Comparison of ENCODE assay signal across 17 cellular contexts in genomic region chr11:17590463-17590862, GRCh38. TPM values are rescaled to one million over a fixed set of nuclear protein-coding genes. Genes with fewer than 3 reads are reported as not detected.
DNase-seq lines count a peak whose midpoint lies in the region; ATAC-seq and TF ChIP-seq lines count a peak whose summit lies in the region.
"Had no signal": no experiment of that assay in that cellular context is flagged by ENCODE, and none has a peak within 500 bp of the region (broad histone marks: within the 10 kb centered on the region; RNA-seq: fewer than 3 reads in every experiment).

No MANE protein-coding gene starts in this region.

- no peak overlapping the region for H3K23ac ChIP-seq in IMR-90 (ENCODE audit: low read depth, low read length)

- no peak overlapping the region for H2AK5ac ChIP-seq in IMR-90 (ENCODE audit: low read depth, low read length)

- no peak overlapping the region for H3K18ac ChIP-seq in IMR-90 (ENCODE audit: low read depth, low read length)

- DNase-seq in IMR-90 (no peak), activated B cell treated with CpG ODN at 0.5 μM for 24 hours (peak; percentile 4), left lobe of liver (ENCODE audit: low spot score) (peak; percentile 18), DMS153 treated with DMSO at 0.1 percent for 48 hours (lab: John Stamatoyannopoulos, UW; ENCODE audit: unreplicated experiment) (no peak), KG1 (lab: John Stamatoyannopoulos, UW) (no peak), NCI-H510A (lab: John Stamatoyannopoulos, UW) (no peak)
- DNase-seq: BE2C; CD8-positive, alpha-beta T cell; COR-L47; DMS153; DND-41; GDM1 had no signal

- no peaks in the 10 kb centered on the region for H4K20me1 ChIP-seq in IMR-90 (ENCODE audit: insufficient read depth, low read length)

- H4K8ac ChIP-seq in IMR-90 (ENCODE audit: low read depth in 2 of 2, low read length in 2 of 2) = no peak overlapping the region

- no peak overlapping the region for H2BK20ac ChIP-seq in IMR-90 (ENCODE audit: low read depth, low read length)

- no peaks in the 10 kb centered on the region for H3K4me1 ChIP-seq in IMR-90 (ENCODE audit: control insufficient read depth, insufficient read depth, low read length)
- H3K4me1 ChIP-seq: A549, BE2C had no signal

- no peak overlapping the region for H4K91ac ChIP-seq in IMR-90 (ENCODE audit: insufficient read depth, low read depth, low read length)

- TF ChIP-seq POLR2A in IMR-90 (IDR thresholded peaks at IDR 0.05; ENCODE audit: low read depth, low read length) = no peak

- H2BK15ac ChIP-seq in IMR-90 (ENCODE audit: low read depth, low read length) = no peak overlapping the region

- no peak overlapping the region for H3K4ac ChIP-seq in IMR-90 (ENCODE audit: low read depth, low read length)

- peaks cover 4% of the 10 kb centered on the region for H3K27me3 Mint-ChIP-seq in activated B cell treated with CpG ODN at 0.5 μM for 24 hours

- no peak for ATAC-seq in IMR-90 (ENCODE audit: low read depth)
- no peak for ATAC-seq in activated B cell treated with CpG ODN at 0.5 μM for 24 hours (ENCODE audit: low read depth)
- no peak for ATAC-seq in left lobe of liver
- ATAC-seq: A549; CD8-positive, alpha-beta T cell; HCT116 had no signal

- H3K36me3 Mint-ChIP-seq in activated B cell treated with CpG ODN at 0.5 μM for 24 hours (ENCODE audit: low read depth) = no peaks in the 10 kb centered on the region
- H3K36me3 Mint-ChIP-seq: CD8-positive, alpha-beta T cell had no signal

- H2AK9ac ChIP-seq in IMR-90 (replicated peaks; ENCODE audit: low read depth, low read length, poor library complexity) = no peak overlapping the region

- no peak overlapping the region for H3K56ac ChIP-seq in IMR-90 (ENCODE audit: extremely low read depth, insufficient read depth, low read length)

- CTCF ChIA-PET in IMR-90 (lab: Yijun Ruan, JAX) (no interaction called here), activated B cell treated with CpG ODN at 0.5 μM for 24 hours (lab: Charles Lee) (no interaction called here)

- no peak overlapping the region for H3K9ac ChIP-seq in IMR-90 (ENCODE audit: low read depth, low read length)

- H3K4me3 ChIP-seq in IMR-90 (ENCODE audit: insufficient read depth, low read depth, low read length) = no peak overlapping the region
- H3K4me3 ChIP-seq: A549 had no signal

- no peak overlapping the region for H2BK120ac ChIP-seq in IMR-90 (ENCODE audit: low read depth, low read length)

- H3K27ac Mint-ChIP-seq in activated B cell treated with CpG ODN at 0.5 μM for 24 hours = no peak overlapping the region
- H3K27ac Mint-ChIP-seq: CD8-positive, alpha-beta T cell had no signal

- no peak overlapping the region for H3K27ac ChIP-seq in IMR-90 (ENCODE audit: insufficient read depth, low read length)
- H3K27ac ChIP-seq: A549, C4-2B had no signal

- no peaks in the 10 kb centered on the region for H3K9me3 Mint-ChIP-seq in activated B cell treated with CpG ODN at 0.5 μM for 24 hours
- H3K9me3 Mint-ChIP-seq: CD8-positive, alpha-beta T cell had no signal

- no peak overlapping the region for H2BK5ac ChIP-seq in IMR-90 (ENCODE audit: low read depth, low read length, poor library complexity, severe bottlenecking)

- no peaks in the 10 kb centered on the region for H3K4me1 Mint-ChIP-seq in activated B cell treated with CpG ODN at 0.5 μM for 24 hours

- TF ChIP-seq CTCF in IMR-90 (conservative IDR thresholded peaks at IDR 0.05; ENCODE audit: low read depth, low read length) = no peak
- no peak for TF ChIP-seq CTCF in activated B cell treated with CpG ODN at 0.5 μM for 24 hours (IDR thresholded peaks at IDR 0.05)

- no peaks in the 10 kb centered on the region for H3K9me3 ChIP-seq in IMR-90 (ENCODE audit: control insufficient read depth, insufficient read depth, low read length)
- H3K9me3 ChIP-seq: A549, BE2C had no signal

- WGBS in IMR-90 (ENCODE audit: extremely low coverage in 2 of 2, insufficient read length in 1 of 2), 2 experiments = 84% methylated on average over 7 of the region's 7 CpGs; no CpG with 5 or more reads in 1 of the 2 experiments

- in situ Hi-C loops in IMR-90 (cut with MboI; ENCODE audit: low sequenced_read_pairs) = no loop called here

- H3K4me3 Mint-ChIP-seq in activated B cell treated with CpG ODN at 0.5 μM for 24 hours = no peak overlapping the region
- H3K4me3 Mint-ChIP-seq: CD8-positive, alpha-beta T cell had no signal

- H3K79me1 ChIP-seq in IMR-90 (ENCODE audit: low read depth in 1 of 2, low read length in 2 of 2) = no peaks in the 10 kb centered on the region

- H2AFZ ChIP-seq in IMR-90 (replicated peaks; ENCODE audit: low read length, poor library complexity) = peak overlapping the region; percentile 9

- no peak overlapping the region for H4K5ac ChIP-seq in IMR-90 (ENCODE audit: low read depth, low read length)

- BruUV-seq in IMR-90 (replicated peaks; lab: Mats Ljungman, UMichigan) = no TSS peak

- H3K9me1 ChIP-seq in IMR-90 (ENCODE audit: insufficient read depth, low read length) = no peaks in the 10 kb centered on the region

- no peaks in the 10 kb centered on the region for H3K36me3 ChIP-seq in IMR-90 (ENCODE audit: control insufficient read depth, insufficient read depth, low read length)
- H3K36me3 ChIP-seq: BE2C had no signal

- H3K4me2 ChIP-seq in IMR-90 (ENCODE audit: low read depth, low read length) = no peak overlapping the region
- H3K4me2 ChIP-seq: A549 had no signal

- dilution Hi-C loops in IMR-90 (cut with HindIII; ENCODE audit: low sequenced_read_pairs, unreplicated experiment) = loop anchor here (10.0 kb wide), 1 partner anchor 394 kb away; no protein-coding TSS in a partner anchor

- intact Hi-C loops in IMR-90 (cut with micrococcal nuclease) (no loop called here), activated B cell treated with CpG ODN at 0.5 μM for 24 hours (cut with micrococcal nuclease) (no loop called here)

- TF ChIP-seq RAD21 in IMR-90 (IDR thresholded peaks at IDR 0.05; ENCODE audit: low read length) = no peak

- peaks cover 3% of the 10 kb centered on the region for H3K27me3 ChIP-seq in IMR-90 (ENCODE audit: control insufficient read depth, insufficient read depth, low read length)
- H3K27me3 ChIP-seq: BE2C had no signal

- H3K14ac ChIP-seq in IMR-90 (replicated peaks; ENCODE audit: low read depth, low read length) = no peak overlapping the region

- POLR2A ChIA-PET in IMR-90 (lab: Charles Lee; ENCODE audit: unreplicated experiment) (no interaction called here), activated B cell treated with CpG ODN at 0.5 μM for 24 hours (lab: Charles Lee) (no interaction called here)

TF ChIP-seq in IMR-90, 13 proteins besides CTCF, POLR2A, EP300 and RAD21:
- TF ChIP-seq MAFK (IDR thresholded peaks at IDR 0.05; ENCODE audit: low read depth, low read length) = no peak
- no peak for TF ChIP-seq CEBPB (IDR thresholded peaks at IDR 0.05; ENCODE audit: low read depth, low read length)
- no peak for TF ChIP-seq BHLHE40 (IDR thresholded peaks at IDR 0.05; ENCODE audit: low read depth, low read length)
- TF ChIP-seq USF2 (IDR thresholded peaks at IDR 0.05; ENCODE audit: low read depth, low read length) = no peak
- no peak for TF ChIP-seq MXI1 (IDR thresholded peaks at IDR 0.05; ENCODE audit: borderline replicate concordance, low read depth, low read length)
- no peak for TF ChIP-seq RFX5 (IDR thresholded peaks at IDR 0.05; ENCODE audit: low read depth, low read length)
- TF ChIP-seq MAZ (IDR thresholded peaks at IDR 0.05; ENCODE audit: borderline replicate concordance, low read depth, low read length) = no peak
- TF ChIP-seq SMC3 (IDR thresholded peaks at IDR 0.05; ENCODE audit: low read depth, low read length) = no peak
- no peak for TF ChIP-seq ELK1 (IDR thresholded peaks at IDR 0.05; ENCODE audit: borderline replicate concordance, low read depth, low read length)
- TF ChIP-seq FOS (IDR thresholded peaks at IDR 0.05; ENCODE audit: low read depth, low read length) = no peak
- TF ChIP-seq RCOR1 (IDR thresholded peaks at IDR 0.05; ENCODE audit: insufficient replicate concordance, low read length) = no peak
- TF ChIP-seq CHD1 (IDR thresholded peaks at IDR 0.05; ENCODE audit: low read depth, low read length) = no peak
- no peak for TF ChIP-seq NFE2L2 (IDR thresholded peaks at IDR 0.05; ENCODE audit: low read depth, low read length)

RNA-seq across cellular contexts. Expression of gene OTOG, which starts 43.4 kb away (rescaled TPM):
- not detected in 2 replicates for total RNA-seq in IMR-90 (2012; rRNA removed)
- not detected in 2 replicates for polyA plus RNA-seq in IMR-90 (2012; rRNA removed)
- polyA plus RNA-seq in IMR-90 (2012; cell fraction: cytosol; rRNA removed) = not detected in 2 replicates
- polyA plus RNA-seq in IMR-90 (2012; cell fraction: nucleus; rRNA removed; ENCODE audit: low replicate concordance) = not detected in 2 replicates
- not detected in 2 replicates for total RNA-seq in activated B cell treated with CpG ODN at 0.5 μM for 24 hours
- total RNA-seq in left lobe of liver = not detected
- total RNA-seq: CD8-positive, alpha-beta T cell; H4 had no signal
- polyA plus RNA-seq: A549, AG04450 had no signal

RNA-seq across cellular contexts. Expression of gene USH1C, which starts 46.2 kb away (rescaled TPM):
- not detected in 2 replicates for total RNA-seq in IMR-90 (2012; rRNA removed)
- not detected in 2 replicates for polyA plus RNA-seq in IMR-90 (2012; rRNA removed)
- polyA plus RNA-seq in IMR-90 (2012; cell fraction: cytosol; rRNA removed) = not detected in 2 replicates
- polyA plus RNA-seq in IMR-90 (2012; cell fraction: nucleus; rRNA removed; ENCODE audit: low replicate concordance) = not detected in 2 replicates
- total RNA-seq in activated B cell treated with CpG ODN at 0.5 μM for 24 hours = not detected in 2 replicates
- 1.2 TPM for total RNA-seq in left lobe of liver
- total RNA-seq: CD8-positive, alpha-beta T cell; H4 had no signal
- polyA plus RNA-seq: AG04450 had no signal

Comparison
In these comparisons a context has a peak if more than half of its experiments do, and no peak if none do; other contexts are left out.
1. DNase-seq: peak in activated B cell treated with CpG ODN at 0.5 μM for 24 hours (single experiment) and left lobe of liver (single experiment); none in IMR-90 (single experiment), DMS153 treated with DMSO at 0.1 percent for 48 hours (single experiment), KG1 (single experiment) and NCI-H510A (single experiment).